In the genomic region with DNA sequence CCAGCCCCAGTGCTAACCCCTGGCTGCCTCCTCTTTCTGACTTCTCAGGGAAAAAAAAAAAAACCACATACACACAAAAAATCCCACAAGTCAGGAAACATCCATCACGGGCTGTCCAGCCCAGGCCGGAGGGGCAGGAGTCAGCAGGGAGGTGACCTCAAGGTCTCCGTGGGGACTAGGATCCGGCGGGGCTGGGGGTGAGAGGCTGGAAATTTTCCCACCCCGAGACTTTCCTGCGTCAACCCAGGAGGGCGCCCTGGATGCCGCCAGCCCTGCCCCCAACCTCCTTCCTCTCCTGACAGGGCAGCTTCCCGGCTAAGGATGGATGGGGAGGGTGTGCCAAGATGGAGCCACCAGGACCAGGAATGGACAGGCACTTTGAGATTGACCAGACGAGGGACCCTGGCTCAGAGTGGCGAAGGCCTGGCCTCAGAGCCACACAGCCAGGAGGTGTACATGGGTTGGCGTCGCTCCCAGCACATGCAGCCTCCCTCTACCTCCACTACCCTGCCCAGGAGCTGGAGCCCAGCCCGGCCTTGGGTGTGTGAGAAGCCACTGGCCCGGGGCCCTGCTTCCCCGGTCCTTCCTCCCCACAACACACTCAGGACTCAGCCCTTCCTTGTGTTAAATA, we compare ENCODE assay signal across 13 cellular contexts. TPM values are rescaled to one million over a fixed set of nuclear protein-coding genes. Genes with fewer than 3 reads are reported as not detected.
A peak's percentile ranks its signal among the peaks of the same experiment; 100 is the strongest.
DNase-seq lines count a peak whose midpoint lies in the region; ATAC-seq and TF ChIP-seq lines count a peak whose summit lies in the region.
"Had no signal": no experiment of that assay in that cellular context is flagged by ENCODE, and none has a peak within 500 bp of the region (broad histone marks: within the 10 kb centered on the region; RNA-seq: fewer than 3 reads in every experiment).

No MANE protein-coding gene starts in this region.

- CTCF ChIA-PET in SK-N-SH (lab: Yijun Ruan, JAX), result no interaction called here

- H3K9me3 ChIP-seq in SK-N-SH, result no peaks in the 10 kb centered on the region
- H3K9me3 ChIP-seq in aorta (ENCODE audit: control insufficient read depth, low read length), result no peaks in the 10 kb centered on the region
- H3K9me3 ChIP-seq: A549 had no signal

- WGBS in SK-N-SH (ENCODE audit: low lambda C conversion rate), result 56% methylated on average over 17 of the region's 17 CpGs
- whole genome bisulfite sequencing in aorta, 2 donors, result 24 to 28% methylated on average over 16 to 17 of the region's 17 CpGs

- H4K20me1 ChIP-seq in SK-N-SH (ENCODE audit: insufficient read depth), result no peaks in the 10 kb centered on the region

- no peak overlapping the region for H3K9ac ChIP-seq in SK-N-SH

- H3K9me2 ChIP-seq in SK-N-SH, result no peaks in the 10 kb centered on the region

- H3K27me3 Mint-ChIP-seq in activated naive CD8-positive, alpha-beta T cell treated with anti-CD3 and anti-CD28 coated beads, Interleukin-2, amount 50 U/mL, for 24 hours, result peaks cover 36% of the 10 kb centered on the region

- TF ChIP-seq RAD21 in SK-N-SH (IDR thresholded peaks at IDR 0.05; ENCODE audit: low read length), result no peak

- H3K4me1 Mint-ChIP-seq in activated naive CD8-positive, alpha-beta T cell treated with anti-CD3 and anti-CD28 coated beads, Interleukin-2, amount 50 U/mL, for 24 hours, result peaks cover 4% of the 10 kb centered on the region
- H3K4me1 Mint-ChIP-seq: activated naive CD4-positive, alpha-beta T cell treated with anti-CD3 and anti-CD28 coated beads, Interleukin-2, amount 50 U/mL, for 24 hours had no signal

- H3K9me3 Mint-ChIP-seq in activated naive CD8-positive, alpha-beta T cell treated with anti-CD3 and anti-CD28 coated beads, Interleukin-2, amount 50 U/mL, for 24 hours, result no peaks in the 10 kb centered on the region
- H3K9me3 Mint-ChIP-seq: activated naive CD4-positive, alpha-beta T cell treated with anti-CD3 and anti-CD28 coated beads, Interleukin-2, amount 50 U/mL, for 24 hours had no signal

- POLR2A ChIA-PET in SK-N-SH (lab: Yijun Ruan, JAX), result no interaction called here

- H3K27ac ChIP-seq in SK-N-SH (ENCODE audit: low read depth in 2 of 2, low read length in 1 of 2) (no peak overlapping the region), aorta (ENCODE audit: low read depth in 1 of 2, low read length in 2 of 2) (no peak overlapping the region)
- H3K27ac ChIP-seq: A549 had no signal

- no peaks in the 10 kb centered on the region for H3F3A ChIP-seq in SK-N-SH (replicated peaks; ENCODE audit: insufficient read depth)

- DNase-seq in SK-N-SH (peak; percentile 27), fibroblast of the aortic adventitia (ENCODE audit: low read depth) (peak; percentile 46), mucosa of gallbladder (ENCODE audit: low spot score) (peak; percentile 92), aorta (peak in 1 of 2 donors; percentile 80), T1000 (lab: John Stamatoyannopoulos, UW) (no peak)
- no peak for DNase-seq in activated naive CD8-positive, alpha-beta T cell treated with anti-CD3 and anti-CD28 coated beads, Interleukin-2, amount 50 U/mL, for 24 hours
- DNase-seq in effector CD8-positive, alpha-beta T cell (lab: John Stamatoyannopoulos, UW), result no peak
- DNase-seq: NCI-H510A treated with DMSO at 0.1 percent for 48 hours had no signal

- intact Hi-C loops in aorta (cut with DNase I), result no loop called here

- no peak for ATAC-seq in SK-N-SH treated with all-trans-retinoic acid at 6 μM for 48 hours
- peak; percentile 73 for ATAC-seq in aorta (ENCODE audit: low FRiP score)
- no peak for ATAC-seq in activated naive CD8-positive, alpha-beta T cell treated with anti-CD3 and anti-CD28 coated beads, Interleukin-2, amount 50 U/mL, for 24 hours

- no peak overlapping the region for H2AFZ ChIP-seq in SK-N-SH (ENCODE audit: low read depth)

- H3K4me2 ChIP-seq in SK-N-SH, result no peak overlapping the region
- H3K4me2 ChIP-seq: A549 had no signal

- H3K79me2 ChIP-seq in SK-N-SH (ENCODE audit: insufficient read depth), result no peaks in the 10 kb centered on the region

- H3K4me1 ChIP-seq in SK-N-SH (ENCODE audit: control insufficient read depth in 1 of 2, insufficient read depth in 2 of 2, low read depth in 1 of 2, low read length in 1 of 2), result peaks cover 0 to 6% of the 10 kb centered on the region in 2 experiments; a peak in 1 of 4 replicates
- no peaks in the 10 kb centered on the region for H3K4me1 ChIP-seq in aorta (ENCODE audit: control insufficient read depth in 1 of 2, insufficient read depth in 2 of 2, low read length in 2 of 2)

- TF ChIP-seq CTCF in SK-N-SH (IDR thresholded peaks at IDR 0.05), result no peak
- no peak for TF ChIP-seq CTCF in fibroblast of the aortic adventitia (IDR thresholded peaks at IDR 0.05; ENCODE audit: insufficient read depth, low read length)

- H3K36me3 ChIP-seq in SK-N-SH (replicated peaks in 1 of 2; ENCODE audit: control insufficient read depth in 1 of 2, insufficient read depth in 2 of 2, low read length in 1 of 2) (no peaks in the 10 kb centered on the region), aorta (ENCODE audit: control insufficient read depth in 1 of 2, insufficient read depth in 2 of 2, low read length in 1 of 2) (no peaks in the 10 kb centered on the region)

- no peak overlapping the region for H3K27ac Mint-ChIP-seq in activated naive CD8-positive, alpha-beta T cell treated with anti-CD3 and anti-CD28 coated beads, Interleukin-2, amount 50 U/mL, for 24 hours
- H3K27ac Mint-ChIP-seq: activated naive CD4-positive, alpha-beta T cell treated with anti-CD3 and anti-CD28 coated beads, Interleukin-2, amount 50 U/mL, for 24 hours had no signal

- H3K36me3 Mint-ChIP-seq in activated naive CD8-positive, alpha-beta T cell treated with anti-CD3 and anti-CD28 coated beads, Interleukin-2, amount 50 U/mL, for 24 hours (ENCODE audit: low read depth), result no peaks in the 10 kb centered on the region
- H3K36me3 Mint-ChIP-seq: activated naive CD4-positive, alpha-beta T cell treated with anti-CD3 and anti-CD28 coated beads, Interleukin-2, amount 50 U/mL, for 24 hours had no signal

- no peak overlapping the region for H3K4me3 Mint-ChIP-seq in activated naive CD8-positive, alpha-beta T cell treated with anti-CD3 and anti-CD28 coated beads, Interleukin-2, amount 50 U/mL, for 24 hours
- H3K4me3 Mint-ChIP-seq: activated naive CD4-positive, alpha-beta T cell treated with anti-CD3 and anti-CD28 coated beads, Interleukin-2, amount 50 U/mL, for 24 hours had no signal

- H3K27me3 ChIP-seq in SK-N-SH (ENCODE audit: insufficient read depth), result peaks cover 12% of the 10 kb centered on the region
- H3K27me3 ChIP-seq in aorta (ENCODE audit: control insufficient read depth in 1 of 2, insufficient read depth in 2 of 2, low read length in 1 of 2), result no peaks in the 10 kb centered on the region

- no peak for TF ChIP-seq EP300 in SK-N-SH (IDR thresholded peaks at IDR 0.05; ENCODE audit: borderline replicate concordance in 1 of 2, low read depth in 1 of 2, low read length in 1 of 2)

- no peak overlapping the region for H3K4me3 ChIP-seq in SK-N-SH (ENCODE audit: low read depth in 2 of 2, low read length in 1 of 2)
- no peak overlapping the region for H3K4me3 ChIP-seq in fibroblast of the aortic adventitia (ENCODE audit: low read depth, low read length)
- no peak overlapping the region for H3K4me3 ChIP-seq in aorta (ENCODE audit: low read length in 2 of 2)
- H3K4me3 ChIP-seq: A549 had no signal

TF ChIP-seq in SK-N-SH, 30 proteins besides CTCF, POLR2A, EP300 and RAD21 (continues in another document):
- TF ChIP-seq FOSL2 (IDR thresholded peaks at IDR 0.05; ENCODE audit: borderline replicate concordance, low read depth), result no peak

TF ChIP-seq in SK-N-SH treated with all-trans-retinoic acid at 6 μM for 48 hours, 23 proteins besides CTCF, POLR2A, EP300 and RAD21 (continues in another document):
- TF ChIP-seq ESRRG (CRISPR knock-in tag; IDR thresholded peaks at IDR 0.05) (no peak), PPARA (CRISPR knock-in tag; IDR thresholded peaks at IDR 0.05; ENCODE audit: borderline replicate concordance) (no peak), GLIS3 (CRISPR knock-in tag; IDR thresholded peaks at IDR 0.05) (no peak)

RNA-seq across cellular contexts. Expression of a gene that starts 33.3 kb away (rescaled TPM):
- polyA plus RNA-seq in SK-N-SH (2012; rRNA removed) (3.0 and 3.7 TPM in 2 replicates), aorta (1 to 10 TPM; 2.9 to 5.3 TPM)
- 1.9 and 2.2 TPM in 2 replicates for polyA plus RNA-seq in SK-N-SH (2012; cell fraction: cytosol; rRNA removed)
- polyA plus RNA-seq in SK-N-SH (2012; cell fraction: nucleus; rRNA removed), result 3.5 and 5.6 TPM in 2 replicates
- total RNA-seq in fibroblast of the aortic adventitia (ENCODE audit: low replicate concordance) (7.7 and 16.1 TPM in 2 replicates), mucosa of gallbladder (21.7 TPM), aorta (10 to 100 TPM in 1 of 2 donors, 1 to 10 TPM in 1; 7.5 to 12.2 TPM)

RNA-seq across cellular contexts. Expression of a gene that starts 33.3 kb away (rescaled TPM):
- polyA plus RNA-seq in SK-N-SH (2012; rRNA removed) (0.02 TPM in 1 of 2 replicates, not detected in the other), aorta (under 1 TPM; 0.50 to 0.67 TPM)
- polyA plus RNA-seq in SK-N-SH (2012; cell fraction: cytosol; rRNA removed), result not detected in 2 replicates
- polyA plus RNA-seq in SK-N-SH (2012; cell fraction: nucleus; rRNA removed), result not detected in 2 replicates
- total RNA-seq in fibroblast of the aortic adventitia (ENCODE audit: low replicate concordance) (under 0.01 TPM in 1 of 2 replicates, not detected in the other), mucosa of gallbladder (9.0 TPM), aorta (10 to 100 TPM; 10.8 to 13.9 TPM)
- total RNA-seq: fibroblast of lung, myocyte had no signal
- polyA plus RNA-seq: fibroblast of lung had no signal

RNA-seq across cellular contexts. Expression of a gene that starts 33.8 kb away (rescaled TPM):
- polyA plus RNA-seq in SK-N-SH (2012; rRNA removed) (53.0 and 59.0 TPM in 2 replicates), aorta (10 to 100 TPM; 16.5 to 17.0 TPM)
- polyA plus RNA-seq in SK-N-SH (2012; cell fraction: cytosol; rRNA removed), result 34.4 and 43.2 TPM in 2 replicates
- 25.3 and 26.7 TPM in 2 replicates for polyA plus RNA-seq in SK-N-SH (2012; cell fraction: nucleus; rRNA removed)
- total RNA-seq in fibroblast of the aortic adventitia (ENCODE audit: low replicate concordance) (6.9 and 10.1 TPM in 2 replicates), mucosa of gallbladder (26.8 TPM), aorta (10 to 100 TPM in 1 of 2 donors, 1 to 10 TPM in 1; 9.5 to 13.6 TPM)

RNA-seq across cellular contexts. Expression of a gene that starts 39.2 kb away (rescaled TPM):
- polyA plus RNA-seq in SK-N-SH (2012; rRNA removed) (9.8 and 16.3 TPM in 2 replicates), aorta (10 to 100 TPM in 1 of 2 donors, 1 to 10 TPM in 1; 6.0 to 15.7 TPM)
- polyA plus RNA-seq in SK-N-SH (2012; cell fraction: cytosol; rRNA removed), result 18.2 and 22.7 TPM in 2 replicates
- polyA plus RNA-seq in SK-N-SH (2012; cell fraction: nucleus; rRNA removed), result 31.0 and 42.9 TPM in 2 replicates
- total RNA-seq in fibroblast of the aortic adventitia (ENCODE audit: low replicate concordance) (9.8 and 17.1 TPM in 2 replicates), mucosa of gallbladder (38.8 TPM), aorta (10 to 100 TPM; 40.3 to 40.4 TPM)

RNA-seq across cellular contexts. Expression of a gene that starts 51.1 kb away (rescaled TPM):
- polyA plus RNA-seq in SK-N-SH (2012; rRNA removed) (0.06 and 0.12 TPM in 2 replicates), aorta (under 1 TPM in 1 of 2 donors, not detected in 1; 0.05 TPM)
- polyA plus RNA-seq in SK-N-SH (2012; cell fraction: cytosol; rRNA removed), result 0.03 and 0.04 TPM in 2 replicates
- 0.97 and 1.9 TPM in 2 replicates for polyA plus RNA-seq in SK-N-SH (2012; cell fraction: nucleus; rRNA removed)
- total RNA-seq in fibroblast of the aortic adventitia (ENCODE audit: low replicate concordance) (0.25 and 0.36 TPM in 2 replicates), mucosa of gallbladder (0.52 TPM), aorta (not detected)
- polyA plus RNA-seq: fibroblast of lung had no signal

Comparison
In these comparisons a context has a peak if more than half of its experiments do, and no peak if none do; other contexts are left out.
1. DNase-seq: peak in SK-N-SH (single experiment), fibroblast of the aortic adventitia (single experiment) and mucosa of gallbladder (single experiment); none in activated naive CD8-positive, alpha-beta T cell treated with anti-CD3 and anti-CD28 coated beads, Interleukin-2, amount 50 U/mL, for 24 hours (single experiment), T1000 (single experiment) and effector CD8-positive, alpha-beta T cell (single experiment).